15 cellular contexts compared by ENCODE assay signal in the genomic region with DNA sequence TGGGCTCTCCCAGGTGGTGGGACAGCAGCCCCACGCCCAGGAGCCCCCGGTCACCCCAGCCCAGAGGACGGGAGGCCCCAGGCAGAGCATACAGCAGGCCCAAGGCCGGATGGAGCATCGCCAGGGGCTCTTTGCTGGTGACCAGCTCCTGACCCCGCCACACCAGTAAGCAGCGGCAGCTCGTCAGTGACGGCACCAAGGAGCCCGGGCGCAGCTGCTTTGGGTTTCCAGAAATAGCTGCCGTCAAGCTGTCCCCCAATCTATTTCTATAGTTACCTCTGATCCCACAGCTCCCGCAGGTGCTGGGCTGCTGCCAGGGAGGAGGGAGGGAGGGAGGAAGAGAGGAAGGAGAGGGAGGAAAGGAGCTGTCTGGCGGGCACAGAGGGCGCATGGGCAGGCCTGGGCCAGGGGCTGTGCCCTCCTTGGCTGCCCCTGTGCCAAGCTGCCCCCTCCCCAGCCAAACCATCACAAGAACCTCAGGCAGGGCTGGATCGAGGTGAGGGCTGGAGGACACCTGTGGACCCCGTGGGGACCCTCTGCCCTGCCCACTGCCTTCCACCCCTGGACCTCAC. TPM values are rescaled to one million over a fixed set of nuclear protein-coding genes. Genes with fewer than 3 reads are reported as not detected.
DNase-seq lines count a peak whose midpoint lies in the region; ATAC-seq and TF ChIP-seq lines count a peak whose summit lies in the region.
"Had no signal": no experiment of that assay in that cellular context is flagged by ENCODE, and none has a peak within 500 bp of the region (broad histone marks: within the 10 kb centered on the region; RNA-seq: fewer than 3 reads in every experiment).

No MANE protein-coding gene starts in this region.

- in situ Hi-C loops in GM13976 (cut with MboI; ENCODE audit: low sequenced_read_pairs, unreplicated experiment) = loop anchor here (10.0 kb wide), 1 partner anchor 138 kb away; no protein-coding TSS in a partner anchor

- H3K9me3 ChIP-seq in lower lobe of right lung (no peaks in the 10 kb centered on the region), upper lobe of right lung (no peaks in the 10 kb centered on the region)
- H3K9me3 ChIP-seq: MG63, thoracic aorta had no signal

- intact Hi-C loops in lower lobe of right lung (cut with DNase I) = no loop called here
- intact Hi-C loops in upper lobe of right lung (cut with DNase I) = no loop called here

- H3K27me3 ChIP-seq in lower lobe of right lung (ENCODE audit: low read depth) = no peaks in the 10 kb centered on the region
- no peaks in the 10 kb centered on the region for H3K27me3 ChIP-seq in upper lobe of right lung
- H3K27me3 ChIP-seq: MG63 had no signal

- TF ChIP-seq CTCF in lower lobe of right lung (IDR thresholded peaks at IDR 0.05) = no peak
- TF ChIP-seq CTCF in upper lobe of right lung (IDR thresholded peaks at IDR 0.05) = no peak
- TF ChIP-seq CTCF in GM13976 (IDR thresholded peaks at IDR 0.05; ENCODE audit: borderline replicate concordance, control extremely low read depth, extremely low read depth, insufficient read depth, missing control alignments) = no peak

- ATAC-seq in lower lobe of right lung = peak; percentile 2 to 27
- ATAC-seq in upper lobe of right lung = peak; percentile 1
- ATAC-seq in HG02763 (IDR thresholded peaks at IDR 0.05; ENCODE audit: unreplicated experiment) = no peak

- peak overlapping the region; percentile 78 for H3K27ac ChIP-seq in lower lobe of right lung
- H3K27ac ChIP-seq in upper lobe of right lung = peak overlapping the region; percentile 55
- H3K27ac ChIP-seq: 22Rv1, thoracic aorta had no signal

- H3K36me3 ChIP-seq in lower lobe of right lung = no peaks in the 10 kb centered on the region
- H3K36me3 ChIP-seq in upper lobe of right lung = no peaks in the 10 kb centered on the region
- H3K36me3 ChIP-seq: MG63, thoracic aorta had no signal

- no peaks in the 10 kb centered on the region for H3K4me1 ChIP-seq in lower lobe of right lung
- peaks cover 4% of the 10 kb centered on the region for H3K4me1 ChIP-seq in upper lobe of right lung

- DNase-seq in NCI-H2081 (lab: John Stamatoyannopoulos, UW) (peak; percentile 38 to 55), NCI-H2081 treated with DMSO at 0.1 percent for 48 hours (lab: John Stamatoyannopoulos, UW) (no peak), cerebellum (ENCODE audit: low spot score) (peak; percentile 69), lower lobe of right lung (peak; percentile 49), upper lobe of right lung (peak; percentile 67), GM13976 (ENCODE audit: low spot score) (no peak), AG20443 (ENCODE audit: low spot score) (no peak)
- DNase-seq: activated CD4-positive, alpha-beta T cell treated with anti-CD3 and anti-CD28 coated beads for 1 hour; activated T-cell treated with anti-CD3 and anti-CD28 coated beads, Interleukin-2, amount 50 U/mL, for 24 hours; MG63; SW 1271 had no signal

- no peak overlapping the region for H3K4me3 ChIP-seq in lower lobe of right lung
- H3K4me3 ChIP-seq in upper lobe of right lung = no peak overlapping the region
- H3K4me3 ChIP-seq: GM23338, MG63, thoracic aorta had no signal

RNA-seq across cellular contexts. Expression of a gene that starts 10.8 kb away (rescaled TPM):
- total RNA-seq in cerebellum (10.1 TPM), lower lobe of right lung (24.6 TPM), upper lobe of right lung (39.2 TPM)

RNA-seq across cellular contexts. Expression of a gene that starts 30.2 kb away (rescaled TPM):
- total RNA-seq in cerebellum = 16.2 TPM
- 14.5 TPM for total RNA-seq in lower lobe of right lung
- total RNA-seq in upper lobe of right lung = 13.8 TPM

Comparison
In these comparisons a context has a peak if more than half of its experiments do, and no peak if none do; other contexts are left out.
1. DNase-seq: peak in NCI-H2081 (2 of 2), cerebellum (single experiment), lower lobe of right lung (single experiment) and upper lobe of right lung (single experiment); none in NCI-H2081 treated with DMSO at 0.1 percent for 48 hours (single experiment), GM13976 (single experiment) and AG20443 (single experiment).